11 cellular contexts compared by ENCODE assay signal in genomic region chr5:34563951-34564705, GRCh38.
A peak's percentile ranks its signal among the peaks of the same experiment; 100 is the strongest.
DNase-seq lines count a peak whose midpoint lies in the region; ATAC-seq and TF ChIP-seq lines count a peak whose summit lies in the region.
"Had no signal": no experiment of that assay in that cellular context is flagged by ENCODE, and none has a peak within 500 bp of the region (broad histone marks: within the 10 kb centered on the region; RNA-seq: fewer than 3 reads in every experiment).

No MANE protein-coding gene starts in this region.

- no peaks in the 10 kb centered on the region for H4K20me1 ChIP-seq in neural progenitor cell (ENCODE audit: low read depth)

- H3K27ac Mint-ChIP-seq in stimulated activated naive CD8-positive, alpha-beta T cell treated with anti-CD3 and anti-CD28 coated beads, Interleukin-15, amount 100 ng/mL, for 72 hours, result no peak overlapping the region
- H3K27ac Mint-ChIP-seq in neural progenitor cell, result peak overlapping the region; percentile 76
- H3K27ac Mint-ChIP-seq in T-helper 2 cell treated with Interferon-gamma antibody and Interleukin-4, amounts not matched to agents 5 μg/mL and 100 μg/mL, for 36 hours, result no peak overlapping the region
- H3K27ac Mint-ChIP-seq: T-helper 17 cell had no signal

- H3K36me3 Mint-ChIP-seq in neural progenitor cell, result no peaks in the 10 kb centered on the region
- no peaks in the 10 kb centered on the region for H3K36me3 Mint-ChIP-seq in T-helper 2 cell treated with Interferon-gamma antibody and Interleukin-4, amounts not matched to agents 5 μg/mL and 100 μg/mL, for 36 hours (ENCODE audit: low read depth)

- peak overlapping the region; percentile 77 for H2AFZ ChIP-seq in neural progenitor cell (replicated peaks)

- no peaks in the 10 kb centered on the region for H3K36me3 ChIP-seq in neural progenitor cell

- H3K4me2 ChIP-seq in neural progenitor cell, result no peak overlapping the region

- no peaks in the 10 kb centered on the region for H3K27me3 ChIP-seq in neural progenitor cell
- H3K27me3 ChIP-seq: foreskin keratinocyte had no signal

- no peak overlapping the region for H3K27ac ChIP-seq in neural progenitor cell
- H3K27ac ChIP-seq: foreskin keratinocyte had no signal

- no peak for DNase-seq in stimulated activated naive CD8-positive, alpha-beta T cell treated with anti-CD3 and anti-CD28 coated beads, Interleukin-15, amount 100 ng/mL, for 72 hours
- no peak for DNase-seq in stimulated activated naive CD8-positive, alpha-beta T cell treated with anti-CD3 and anti-CD28 coated beads, Interleukin-15, Interleukin-2, amounts not matched to agents 100 U/mL and 50 U/mL, for 24 hours
- DNase-seq in fibroblast of gingiva (ENCODE audit: low read depth) (peak; percentile 74), neural progenitor cell (ENCODE audit: low spot score) (peak; percentile 35), NCI-H510A (lab: John Stamatoyannopoulos, UW) (no peak), GM20000 (ENCODE audit: low spot score) (no peak)
- no peak for DNase-seq in T-helper 2 cell treated with Interferon-gamma antibody and Interleukin-4, amounts not matched to agents 5 μg/mL and 100 μg/mL, for 36 hours (ENCODE audit: low spot score)
- DNase-seq: amygdala, foreskin keratinocyte, T-helper 17 cell had no signal

- peak; percentile 18 for ATAC-seq in stimulated activated naive CD8-positive, alpha-beta T cell treated with anti-CD3 and anti-CD28 coated beads, Interleukin-15, amount 100 ng/mL, for 72 hours
- no peak for ATAC-seq in stimulated activated naive CD8-positive, alpha-beta T cell treated with anti-CD3 and anti-CD28 coated beads, Interleukin-15, Interleukin-2, amounts not matched to agents 100 U/mL and 50 U/mL, for 24 hours
- no peak for ATAC-seq in GM18868 (IDR thresholded peaks at IDR 0.05; ENCODE audit: unreplicated experiment)
- ATAC-seq: foreskin keratinocyte, T-helper 17 cell had no signal

- H3K4me3 Mint-ChIP-seq in stimulated activated naive CD8-positive, alpha-beta T cell treated with anti-CD3 and anti-CD28 coated beads, Interleukin-15, amount 100 ng/mL, for 72 hours, result no peak overlapping the region
- peak overlapping the region; percentile 30 for H3K4me3 Mint-ChIP-seq in neural progenitor cell
- H3K4me3 Mint-ChIP-seq in T-helper 2 cell treated with Interferon-gamma antibody and Interleukin-4, amounts not matched to agents 5 μg/mL and 100 μg/mL, for 36 hours, result no peak overlapping the region
- H3K4me3 Mint-ChIP-seq: T-helper 17 cell had no signal

- no peaks in the 10 kb centered on the region for H3K4me1 Mint-ChIP-seq in stimulated activated naive CD8-positive, alpha-beta T cell treated with anti-CD3 and anti-CD28 coated beads, Interleukin-15, amount 100 ng/mL, for 72 hours
- peaks cover 7% of the 10 kb centered on the region for H3K4me1 Mint-ChIP-seq in neural progenitor cell
- no peaks in the 10 kb centered on the region for H3K4me1 Mint-ChIP-seq in T-helper 2 cell treated with Interferon-gamma antibody and Interleukin-4, amounts not matched to agents 5 μg/mL and 100 μg/mL, for 36 hours (ENCODE audit: low read depth)
- H3K4me1 Mint-ChIP-seq: T-helper 17 cell had no signal

- H3K4me3 ChIP-seq in neural progenitor cell, result no peak overlapping the region

- no peak overlapping the region for H3K9ac ChIP-seq in neural progenitor cell

- no peaks in the 10 kb centered on the region for H3F3A ChIP-seq in neural progenitor cell (ENCODE audit: low read depth)

- TF ChIP-seq CTCF in neural progenitor cell (IDR thresholded peaks at IDR 0.05) (no peak), GM20000 (IDR thresholded peaks at IDR 0.05; ENCODE audit: extremely low read depth, missing control alignments) (no peak)

- H3K4me1 ChIP-seq in neural progenitor cell, result no peaks in the 10 kb centered on the region
- H3K4me1 ChIP-seq: foreskin keratinocyte had no signal

- no peaks in the 10 kb centered on the region for H3K9me3 Mint-ChIP-seq in stimulated activated naive CD8-positive, alpha-beta T cell treated with anti-CD3 and anti-CD28 coated beads, Interleukin-15, amount 100 ng/mL, for 72 hours
- no peaks in the 10 kb centered on the region for H3K9me3 Mint-ChIP-seq in neural progenitor cell
- H3K9me3 Mint-ChIP-seq in T-helper 2 cell treated with Interferon-gamma antibody and Interleukin-4, amounts not matched to agents 5 μg/mL and 100 μg/mL, for 36 hours, result no peaks in the 10 kb centered on the region

- peaks cover 2% of the 10 kb centered on the region for H3K27me3 Mint-ChIP-seq in stimulated activated naive CD8-positive, alpha-beta T cell treated with anti-CD3 and anti-CD28 coated beads, Interleukin-15, amount 100 ng/mL, for 72 hours
- peaks cover 2% of the 10 kb centered on the region for H3K27me3 Mint-ChIP-seq in neural progenitor cell (ENCODE audit: insufficient read depth, low read depth)
- no peaks in the 10 kb centered on the region for H3K27me3 Mint-ChIP-seq in T-helper 2 cell treated with Interferon-gamma antibody and Interleukin-4, amounts not matched to agents 5 μg/mL and 100 μg/mL, for 36 hours (ENCODE audit: low read depth)

- H3K9me3 ChIP-seq in neural progenitor cell (ENCODE audit: low read depth), result no peaks in the 10 kb centered on the region

- no peaks in the 10 kb centered on the region for H3K79me2 ChIP-seq in neural progenitor cell (ENCODE audit: low read depth)

Comparison
In these comparisons a context has a peak if more than half of its experiments do, and no peak if none do; other contexts are left out.
1. DNase-seq: peak in fibroblast of gingiva (single experiment) and neural progenitor cell (single experiment); none in stimulated activated naive CD8-positive, alpha-beta T cell treated with anti-CD3 and anti-CD28 coated beads, Interleukin-15, amount 100 ng/mL, for 72 hours (0 of 2), stimulated activated naive CD8-positive, alpha-beta T cell treated with anti-CD3 and anti-CD28 coated beads, Interleukin-15, Interleukin-2, amounts not matched to agents 100 U/mL and 50 U/mL, for 24 hours (single experiment), NCI-H510A (single experiment), GM20000 (single experiment) and T-helper 2 cell treated with Interferon-gamma antibody and Interleukin-4, amounts not matched to agents 5 μg/mL and 100 μg/mL, for 36 hours (single experiment).